In genomic region chr17:19401321-19402010, GRCh38 we compare ENCODE assay signal across 26 cellular contexts. TPM values are rescaled to one million over a fixed set of nuclear protein-coding genes. Genes with fewer than 3 reads are reported as not detected.
"Had no signal": no experiment of that assay in that cellular context is flagged by ENCODE, and none has a peak within 500 bp of the region (broad histone marks: within the 10 kb centered on the region; RNA-seq: fewer than 3 reads in every experiment).

No MANE protein-coding gene starts in this region.

- H3K36me3 Mint-ChIP-seq: activated naive CD8-positive, alpha-beta T cell; natural killer cell had no signal

- H3K4me1 Mint-ChIP-seq: activated CD4-positive, alpha-beta T cell treated with anti-CD3 and anti-CD28 coated beads for 36 hours; central memory CD8-positive, alpha-beta T cell had no signal

- H3K36me3 ChIP-seq: right lobe of liver, stomach, upper lobe of right lung, WERI-Rb-1 had no signal

- H3K27ac Mint-ChIP-seq: activated CD4-positive, alpha-beta T cell treated with anti-CD3 and anti-CD28 coated beads for 36 hours; activated CD8-positive, alpha-beta T cell treated with anti-CD3 and anti-CD28 coated beads, Interleukin-2, amount 10 ng/mL, durations not matched to agents 7 days and 5 days; activated naive CD8-positive, alpha-beta T cell; activated T-cell treated with anti-CD3 and anti-CD28 coated beads, Interleukin-2, amount 50 U/mL, for 72 hours; immature natural killer cell; natural killer cell had no signal

- DNase-seq: activated CD4-positive, alpha-beta T cell treated with anti-CD3 and anti-CD28 coated beads for 36 hours; activated CD8-positive, alpha-beta memory T cell treated with anti-CD3 and anti-CD28 coated beads, Interleukin-2, amount 50 U/mL, for 4 hours; activated CD8-positive, alpha-beta T cell treated with anti-CD3 and anti-CD28 coated beads, Interleukin-2, amount 10 ng/mL, durations not matched to agents 7 days and 5 days; activated gamma-delta T cell; activated T-cell treated with anti-CD3 and anti-CD28 coated beads, Interleukin-2, amount 50 U/mL, for 72 hours; amygdala; body of pancreas; head of caudate nucleus; immature natural killer cell; left cardiac atrium; mammary epithelial cell; natural killer cell; occipital lobe; psoas muscle; right lobe of liver; stimulated activated CD4-positive, alpha-beta T cell treated with anti-CD3 and anti-CD28 coated beads, Interleukin-1b, Interleukin-23, amount 100 ng/mL, for 48 hours; stomach; testis; upper lobe of right lung; WERI-Rb-1 had no signal

- H3K4me1 ChIP-seq: psoas muscle had no signal

- H3K27ac ChIP-seq: body of pancreas, psoas muscle, right lobe of liver, testis, upper lobe of right lung, WERI-Rb-1 had no signal

- H3K27me3 ChIP-seq: body of pancreas, right lobe of liver, stomach, testis, upper lobe of right lung had no signal

- H3K9me3 ChIP-seq: body of pancreas, psoas muscle, right lobe of liver, stomach, testis, upper lobe of right lung had no signal

- H3K4me3 ChIP-seq: body of pancreas, psoas muscle, right lobe of liver, stomach, testis, upper lobe of right lung had no signal

- H3K9me3 Mint-ChIP-seq: central memory CD8-positive, alpha-beta T cell; dendritic cell treated with granulocyte-macrophage colony-stimulating factor and Interleukin-4, amounts not matched to agents 40 ng/mL and 50 ng/mL, for 4 days; immature natural killer cell; natural killer cell had no signal

- FAIRE-seq: frontal cortex had no signal

- H3K27me3 Mint-ChIP-seq: activated CD4-positive, alpha-beta T cell treated with anti-CD3 and anti-CD28 coated beads for 36 hours; central memory CD8-positive, alpha-beta T cell had no signal

- ATAC-seq: activated CD4-positive, alpha-beta T cell treated with anti-CD3 and anti-CD28 coated beads for 36 hours; activated CD8-positive, alpha-beta T cell treated with anti-CD3 and anti-CD28 coated beads, Interleukin-2, amount 10 ng/mL, durations not matched to agents 7 days and 5 days; activated T-cell treated with anti-CD3 and anti-CD28 coated beads, Interleukin-2, amount 50 U/mL, for 72 hours; body of pancreas; natural killer cell; psoas muscle; right lobe of liver; upper lobe of right lung had no signal

- H3K4me3 Mint-ChIP-seq: activated CD4-positive, alpha-beta T cell treated with anti-CD3 and anti-CD28 coated beads for 36 hours; activated CD8-positive, alpha-beta T cell treated with anti-CD3 and anti-CD28 coated beads, Interleukin-2, amount 10 ng/mL, durations not matched to agents 7 days and 5 days; activated naive CD8-positive, alpha-beta T cell; activated T-cell treated with anti-CD3 and anti-CD28 coated beads, Interleukin-2, amount 50 U/mL, for 72 hours; central memory CD8-positive, alpha-beta T cell; dendritic cell treated with granulocyte-macrophage colony-stimulating factor and Interleukin-4, amounts not matched to agents 40 ng/mL and 50 ng/mL, for 4 days; immature natural killer cell; natural killer cell had no signal

RNA-seq across cellular contexts. Expression of gene RNF112, which starts 9.6 kb away (rescaled TPM):
- total RNA-seq: mammary epithelial cell had no signal
- polyA plus RNA-seq: immature natural killer cell, mammary epithelial cell had no signal

RNA-seq across cellular contexts. Expression of gene MFAP4, which starts 14.5 kb away (rescaled TPM):
- total RNA-seq: activated CD4-positive, alpha-beta T cell treated with anti-CD3 and anti-CD28 coated beads for 36 hours; activated CD8-positive, alpha-beta T cell treated with anti-CD3 and anti-CD28 coated beads, Interleukin-2, amount 10 ng/mL, durations not matched to agents 7 days and 5 days; epithelial cell of proximal tubule; natural killer cell; T-helper 1 cell treated with Interleukin-12 subunit alpha and Interleukin-12 subunit beta and Interleukin-4 antibody, amounts not matched to agents 30 ng/mL and 1 ng/mL, for 36 hours had no signal
- polyA plus RNA-seq: mammary epithelial cell had no signal
